ENCODE assay signal across 8 cellular contexts in the genomic region with DNA sequence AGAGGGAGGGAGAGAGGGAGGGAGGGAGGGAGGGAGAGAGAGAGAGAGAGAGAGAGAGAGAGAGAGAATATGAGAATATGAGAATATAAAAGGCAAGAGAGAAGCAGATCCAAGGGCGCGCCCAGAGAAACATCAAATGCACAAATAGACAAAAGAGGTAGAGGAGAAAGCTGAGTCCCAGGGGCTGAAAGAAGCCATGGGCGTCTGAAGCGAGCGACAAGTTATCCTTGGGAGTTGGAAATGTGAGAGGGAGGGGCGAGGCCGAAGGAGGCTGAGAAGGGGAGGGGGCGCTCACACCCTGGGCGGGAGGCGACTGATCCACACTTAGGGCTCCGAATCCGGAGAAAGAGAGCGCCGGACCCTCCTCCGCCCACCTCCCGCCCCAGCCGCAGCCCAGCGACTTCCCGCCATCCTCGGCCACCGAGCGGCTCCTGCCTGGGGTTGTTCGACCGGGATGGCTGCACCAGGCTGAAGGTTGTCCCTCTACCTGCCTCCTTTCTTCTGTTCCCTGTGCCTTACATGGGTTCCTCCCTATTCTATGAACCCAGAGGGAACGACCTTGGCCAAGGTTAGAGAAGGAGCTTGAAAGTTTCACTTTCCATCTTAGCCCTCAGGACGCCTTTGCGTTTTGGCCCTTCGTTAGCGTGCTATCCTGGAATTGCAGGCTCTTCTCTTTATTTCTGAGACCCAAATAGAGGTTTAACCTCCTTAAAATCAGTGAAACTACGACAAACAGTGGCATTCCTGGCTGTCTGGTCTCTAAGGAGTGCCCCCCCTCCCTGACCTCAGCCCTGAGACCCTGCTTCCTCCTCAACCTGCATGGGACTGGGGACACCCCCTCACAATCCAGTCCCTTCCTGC. TPM values are rescaled to one million over a fixed set of nuclear protein-coding genes. Genes with fewer than 3 reads are reported as not detected.
A peak's percentile ranks its signal among the peaks of the same experiment; 100 is the strongest.
DNase-seq lines count a peak whose midpoint lies in the region; ATAC-seq and TF ChIP-seq lines count a peak whose summit lies in the region.

No MANE protein-coding gene starts in this region.

- H3K4me1 Mint-ChIP-seq in IgD-negative memory B cell (peaks cover 8 to 16% (median 11%) of the 10 kb centered on the region in 3 donors), nephron (peaks cover 22% of the 10 kb centered on the region)

- H3K4me3 Mint-ChIP-seq in IgD-negative memory B cell (peak overlapping the region; percentile 70 to 96 (median 86)), nephron (peak overlapping the region; percentile 75 to 88 (median 84))

- ATAC-seq in HG02588 (IDR thresholded peaks at IDR 0.05; ENCODE audit: unreplicated experiment) (no peak), HG03442 (IDR thresholded peaks at IDR 0.05; ENCODE audit: unreplicated experiment) (no peak), HG03175 (IDR thresholded peaks at IDR 0.05; ENCODE audit: unreplicated experiment) (no peak), GM18505 (IDR thresholded peaks at IDR 0.05; ENCODE audit: unreplicated experiment) (no peak)

- H3K36me3 Mint-ChIP-seq in IgD-negative memory B cell, result peaks cover 5% of the 10 kb centered on the region
- H3K36me3 Mint-ChIP-seq in nephron (ENCODE audit: low read depth), result no peaks in the 10 kb centered on the region

- H3K27ac Mint-ChIP-seq in IgD-negative memory B cell, result no peak overlapping the region
- H3K27ac Mint-ChIP-seq in nephron, result peak overlapping the region in 2 of 3 experiments; percentile 45 to 78

- TF ChIP-seq POLR2A in GM18505 (IDR thresholded peaks at IDR 0.05; ENCODE audit: borderline replicate concordance, extremely low read depth, insufficient read depth, insufficient read length), result no peak

- DNase-seq in COR-L47 (lab: John Stamatoyannopoulos, UW), result peak; percentile 22
- DNase-seq in choroid plexus epithelial cell (ENCODE audit: low read depth), result peak; percentile 6

- H3K27me3 Mint-ChIP-seq in IgD-negative memory B cell (peaks cover 51% of the 10 kb centered on the region), nephron (ENCODE audit: low read depth) (peaks cover 74% of the 10 kb centered on the region)

- H3K4me3 ChIP-seq in choroid plexus epithelial cell (ENCODE audit: low read depth, low read length), result peak overlapping the region; percentile 34

- TF ChIP-seq CTCF in choroid plexus epithelial cell (conservative IDR thresholded peaks at IDR 0.05; ENCODE audit: low read depth, low read length), result no peak
- TF ChIP-seq CTCF in nephron (IDR thresholded peaks at IDR 0.05; ENCODE audit: unreplicated experiment in 3 of 3), result no peak

- H3K9me3 Mint-ChIP-seq in IgD-negative memory B cell, result no peaks in the 10 kb centered on the region
- no peaks in the 10 kb centered on the region for H3K9me3 Mint-ChIP-seq in nephron

RNA-seq across cellular contexts. Expression of gene HOXB9, which starts 21.2 kb away (rescaled TPM):
- polyA plus RNA-seq in IgD-negative memory B cell, result not detected

RNA-seq across cellular contexts. Expression of gene HOXB8, which starts 32.2 kb away (rescaled TPM):
- polyA plus RNA-seq in IgD-negative memory B cell, result not detected

RNA-seq across cellular contexts. Expression of gene HOXB7, which starts 36.5 kb away (rescaled TPM):
- polyA plus RNA-seq in IgD-negative memory B cell, result not detected

RNA-seq across cellular contexts. Expression of gene HOXB6, which starts 42.5 kb away (rescaled TPM):
- not detected for polyA plus RNA-seq in IgD-negative memory B cell

RNA-seq across cellular contexts. Expression of gene HOXB5, which starts 53.8 kb away (rescaled TPM):
- not detected for polyA plus RNA-seq in IgD-negative memory B cell

Comparison
In these comparisons a context has a peak if more than half of its experiments do, and no peak if none do; other contexts are left out.
1. H3K27ac Mint-ChIP-seq: peak in nephron (2 of 3); none in IgD-negative memory B cell (0 of 3).